8 cellular contexts compared by ENCODE assay signal in genomic region chr12:110039085-110039807, GRCh38. TPM values are rescaled to one million over a fixed set of nuclear protein-coding genes. Genes with fewer than 3 reads are reported as not detected.
DNase-seq lines count a peak whose midpoint lies in the region; ATAC-seq and TF ChIP-seq lines count a peak whose summit lies in the region.

No MANE protein-coding gene starts in this region.

- intact Hi-C loops in esophagus muscularis mucosa (cut with DNase I) = no loop called here

- H3K9me3 ChIP-seq in esophagus muscularis mucosa = no peaks in the 10 kb centered on the region

- TF ChIP-seq EP300 in esophagus muscularis mucosa (IDR thresholded peaks at IDR 0.05) = peak; percentile 62

- TF ChIP-seq CTCF in HL-60 (IDR thresholded peaks at IDR 0.05; ENCODE audit: insufficient read depth, low read length) (no peak), esophagus muscularis mucosa (IDR thresholded peaks at IDR 0.05) (no peak)

- no peak overlapping the region for H3K4me3 ChIP-seq in HL-60 (replicated peaks; ENCODE audit: insufficient read depth, low read length)
- no peak overlapping the region for H3K4me3 ChIP-seq in esophagus muscularis mucosa

- H3K27ac Mint-ChIP-seq in activated CD4-positive, alpha-beta memory T cell treated with anti-CD3 and anti-CD28 coated beads, Interleukin-2, amount 10 ng/mL, durations not matched to agents 7 days and 5 days = peak overlapping the region; percentile 94

- H3K27me3 Mint-ChIP-seq in activated CD4-positive, alpha-beta memory T cell treated with anti-CD3 and anti-CD28 coated beads, Interleukin-2, amount 10 ng/mL, durations not matched to agents 7 days and 5 days = no peaks in the 10 kb centered on the region

- H3K27me3 ChIP-seq in HL-60 (ENCODE audit: insufficient read depth, poor library complexity, severe bottlenecking) = no peaks in the 10 kb centered on the region
- no peaks in the 10 kb centered on the region for H3K27me3 ChIP-seq in esophagus muscularis mucosa

- no peak for ATAC-seq in GM19397 (IDR thresholded peaks at IDR 0.05; ENCODE audit: unreplicated experiment)
- ATAC-seq in GM21619 (IDR thresholded peaks at IDR 0.05; ENCODE audit: unreplicated experiment) = no peak

- WGBS in esophagus muscularis mucosa = 35% methylated on average over 5 of the region's 5 CpGs

- DNase-seq in ACHN (peak; percentile 95), HL-60 (ENCODE audit: low read depth in 1 of 2, low spot score in 1 of 2) (no peak), esophagus muscularis mucosa (ENCODE audit: extremely low spot score) (no peak), renal cortical epithelial cell (ENCODE audit: low read depth) (peak; percentile 99), NCI-H446 (lab: John Stamatoyannopoulos, UW) (no peak)
- peak; percentile 53 for DNase-seq in activated CD4-positive, alpha-beta memory T cell treated with anti-CD3 and anti-CD28 coated beads, Interleukin-2, amount 10 ng/mL, durations not matched to agents 7 days and 5 days

- H3K36me3 ChIP-seq in esophagus muscularis mucosa = peaks cover 6 to 70% (median 46%) of the 10 kb centered on the region in 4 donors

- no peaks in the 10 kb centered on the region for H3K9me3 Mint-ChIP-seq in activated CD4-positive, alpha-beta memory T cell treated with anti-CD3 and anti-CD28 coated beads, Interleukin-2, amount 10 ng/mL, durations not matched to agents 7 days and 5 days

- peaks cover 73% of the 10 kb centered on the region for H3K36me3 Mint-ChIP-seq in activated CD4-positive, alpha-beta memory T cell treated with anti-CD3 and anti-CD28 coated beads, Interleukin-2, amount 10 ng/mL, durations not matched to agents 7 days and 5 days (ENCODE audit: low read depth)

- H3K4me1 ChIP-seq in esophagus muscularis mucosa = peaks cover 16 to 50% (median 39%) of the 10 kb centered on the region in 4 donors

- H3K4me3 Mint-ChIP-seq in activated CD4-positive, alpha-beta memory T cell treated with anti-CD3 and anti-CD28 coated beads, Interleukin-2, amount 10 ng/mL, durations not matched to agents 7 days and 5 days = peak overlapping the region; percentile 11

- POLR2A ChIA-PET in activated CD4-positive, alpha-beta memory T cell treated with anti-CD3 and anti-CD28 coated beads, Interleukin-2, amount 10 ng/mL, durations not matched to agents 7 days and 5 days (lab: Charles Lee) = interaction anchor here (0.8 to 1.8 kb wide), 7 partner anchors 8 to 540 kb away, joined by 3 to 8 read pairs (median 3); partner anchors contain the start of genes ANKRD13A and FAM216A

- TF ChIP-seq POLR2A in esophagus muscularis mucosa (IDR thresholded peaks at IDR 0.05; ENCODE audit: low read depth) = no peak

- peaks cover 67% of the 10 kb centered on the region for H3K4me1 Mint-ChIP-seq in activated CD4-positive, alpha-beta memory T cell treated with anti-CD3 and anti-CD28 coated beads, Interleukin-2, amount 10 ng/mL, durations not matched to agents 7 days and 5 days

- H3K27ac ChIP-seq in HL-60 (replicated peaks) (peak overlapping the region; percentile 65), esophagus muscularis mucosa (replicated peaks in 1 of 4) (peak overlapping the region; percentile 68 to 84 (median 79))

- in situ Hi-C loops in ACHN (cut with HindIII; ENCODE audit: low pct_ligation_motif_present, low pct_unique_long_range_greater_than_20kb, low sequenced_read_pairs) = no loop called here

- CTCF ChIA-PET in activated CD4-positive, alpha-beta memory T cell treated with anti-CD3 and anti-CD28 coated beads, Interleukin-2, amount 10 ng/mL, durations not matched to agents 7 days and 5 days (lab: Charles Lee) = interaction anchor here (0.5 to 1.1 kb wide), 3 partner anchors 15 to 392 kb away, joined by 3 to 4 read pairs (median 3); no protein-coding TSS in a partner anchor

RNA-seq across cellular contexts. Expression of gene C12orf76, which starts 9.1 kb away (rescaled TPM):
- 10 to 100 TPM; 26.2 to 29.1 TPM for total RNA-seq in activated CD4-positive, alpha-beta memory T cell treated with anti-CD3 and anti-CD28 coated beads, Interleukin-2, amount 10 ng/mL, durations not matched to agents 7 days and 5 days
- total RNA-seq in esophagus muscularis mucosa (10 to 100 TPM; 13.6 to 14.7 (median 13.9) TPM), renal cortical epithelial cell (5.4 and 31.7 TPM in 2 replicates)

RNA-seq across cellular contexts. Expression of gene ANKRD13A, which starts 40.0 kb away (rescaled TPM):
- total RNA-seq in activated CD4-positive, alpha-beta memory T cell treated with anti-CD3 and anti-CD28 coated beads, Interleukin-2, amount 10 ng/mL, durations not matched to agents 7 days and 5 days = 10 to 100 TPM; 84.3 to 85.2 TPM
- total RNA-seq in esophagus muscularis mucosa (100 to 1,000 TPM in 2 of 4 donors, 10 to 100 TPM in 2; 91.3 to 165 (median 124) TPM), renal cortical epithelial cell (79.6 and 185 TPM in 2 replicates)

RNA-seq across cellular contexts. Expression of gene GIT2, which starts 43.1 kb away (rescaled TPM):
- 100 to 1,000 TPM; 107 to 112 TPM for total RNA-seq in activated CD4-positive, alpha-beta memory T cell treated with anti-CD3 and anti-CD28 coated beads, Interleukin-2, amount 10 ng/mL, durations not matched to agents 7 days and 5 days
- total RNA-seq in esophagus muscularis mucosa (10 to 100 TPM; 28.7 to 46.5 (median 36.2) TPM), renal cortical epithelial cell (26.4 and 51.5 TPM in 2 replicates)

Comparison
In these comparisons a context has a peak if more than half of its experiments do, and no peak if none do; other contexts are left out.
1. DNase-seq: peak in ACHN (single experiment), activated CD4-positive, alpha-beta memory T cell treated with anti-CD3 and anti-CD28 coated beads, Interleukin-2, amount 10 ng/mL, durations not matched to agents 7 days and 5 days (single experiment) and renal cortical epithelial cell (single experiment); none in HL-60 (0 of 2), esophagus muscularis mucosa (single experiment) and NCI-H446 (0 of 2).